ENCODE assay signal across 11 cellular contexts in the genomic region with DNA sequence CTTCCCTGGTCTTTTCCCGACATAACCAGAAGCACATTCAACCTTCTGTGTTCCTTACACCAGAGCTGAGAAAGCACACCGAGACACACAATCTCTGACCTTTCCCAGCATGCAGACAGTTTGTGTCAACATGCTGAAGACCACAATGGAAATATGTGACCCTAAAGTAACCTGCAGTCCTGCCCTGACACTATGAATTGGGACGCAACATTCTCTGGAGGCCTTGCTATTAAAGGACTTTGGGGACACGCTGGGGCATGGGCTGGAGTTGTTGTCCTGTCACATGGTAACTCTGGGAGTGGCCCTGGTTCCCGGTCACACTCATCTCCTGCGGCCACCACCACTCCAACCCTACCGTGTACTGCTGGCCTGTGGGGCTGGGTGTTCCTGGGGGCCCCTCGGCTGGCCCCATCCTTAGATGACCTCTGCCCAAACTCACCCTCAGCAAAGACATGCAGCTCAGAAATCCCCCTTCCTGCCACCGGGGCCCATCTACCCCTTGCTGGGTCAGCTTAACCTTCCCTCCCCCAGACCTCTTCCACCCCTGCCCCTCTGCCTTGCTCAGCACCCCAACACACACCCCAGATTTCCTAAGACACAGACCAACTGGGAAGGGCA. TPM values are rescaled to one million over a fixed set of nuclear protein-coding genes. Genes with fewer than 3 reads are reported as not detected.
DNase-seq lines count a peak whose midpoint lies in the region; ATAC-seq, FAIRE-seq and TF ChIP-seq lines count a peak whose summit lies in the region.
"Not testable (repeated sequence)": the region's sequence is repeated elsewhere in the genome, so short reads cannot be mapped to it uniquely, and the experiment has no call there.
"Had no signal": no experiment of that assay in that cellular context is flagged by ENCODE, and none has a peak within 500 bp of the region (broad histone marks: within the 10 kb centered on the region; RNA-seq: fewer than 3 reads in every experiment).

No MANE protein-coding gene starts in this region.

- H3K4me2 ChIP-seq in GM23338; osteoblast (ENCODE audit: insufficient read depth, low read length): not testable (repeated sequence)
- H3K4me2 ChIP-seq in HepG2 (ENCODE audit: low read depth, low read length) = peak overlapping the region; percentile 71

- not testable (repeated sequence) for H3K9me3 ChIP-seq in HepG2 (ENCODE audit: low read length); osteoblast (ENCODE audit: low read depth, low read length)

- POLR2A ChIA-PET in activated B cell treated with CpG ODN at 0.5 μM for 24 hours (lab: Charles Lee) (interaction anchor here (0.7 kb wide), 3 partner anchors 22 to 778 kb away, joined by 3 read pairs; no protein-coding TSS in a partner anchor), HepG2 (lab: Yijun Ruan, JAX) (interaction anchor here (1.8 kb wide), 1 partner anchor 25 kb away, joined by 5 read pairs; no protein-coding TSS in a partner anchor)

- not testable (repeated sequence) for TF ChIP-seq POLR2A in HepG2 (IDR thresholded peaks at IDR 0.05; ENCODE audit: insufficient read depth in 1 of 2, low read depth in 2 of 2, low read length in 2 of 2)

- not testable (repeated sequence) for H3K4me3 Mint-ChIP-seq in GM23338; activated B cell treated with CpG ODN at 0.5 μM for 24 hours; stimulated activated memory B cell treated with anti-CD40 and anti-IgM and Interleukin-4, amounts not matched to agents 10 μg/mL and 1 μg/mL and 100 μg/mL, for 72 hours

- peaks cover 19% of the 10 kb centered on the region for H3K4me1 ChIP-seq in GM23338 (ENCODE audit: insufficient read depth)
- peaks cover 87% of the 10 kb centered on the region for H3K4me1 ChIP-seq in HepG2 (ENCODE audit: insufficient read depth, low read length)
- H3K4me1 ChIP-seq in osteoblast (ENCODE audit: insufficient read depth, low read length) = not testable (repeated sequence)

- not testable (repeated sequence) for DNase-seq in GM23338 (ENCODE audit: low spot score); activated B cell treated with CpG ODN at 0.5 μM for 24 hours; activated naive CD4-positive, alpha-beta T cell treated with anti-CD3 and anti-CD28 coated beads, Interleukin-2, amount 50 U/mL, for 72 hours (ENCODE audit: low spot score in 2 of 2); Right ventricle myocardium inferior (ENCODE audit: missing footprints)
- peak; percentile 16 for DNase-seq in brain microvascular endothelial cell
- peak; percentile 85 for DNase-seq in HepG2 (ENCODE audit: low spot score)
- peak; percentile 68 for DNase-seq in osteoblast (ENCODE audit: insufficient read length, low spot score, missing footprints)

- 4% methylated on average over 5 of the region's 9 CpGs for WGBS in HepG2 (ENCODE audit: low lambda C conversion rate)

- BruUV-seq in HepG2 (replicated peaks; lab: Mats Ljungman, UMichigan) = not testable (repeated sequence)

- intact Hi-C loops in activated B cell treated with CpG ODN at 0.5 μM for 24 hours (cut with micrococcal nuclease); Right ventricle myocardium inferior (cut with DNase I): not testable (repeated sequence)
- intact Hi-C loops in HepG2 (cut with micrococcal nuclease; ENCODE audit: unreplicated experiment) = loop anchor here (10.0 kb wide), 1 partner anchor 100 kb away; no protein-coding TSS in a partner anchor

- not testable (repeated sequence) for H3K27ac ChIP-seq in GM23338 (ENCODE audit: low read depth); brain microvascular endothelial cell; osteoblast (ENCODE audit: low read depth, low read length)
- H3K27ac ChIP-seq in HepG2 (ENCODE audit: extremely low read length, insufficient read depth, low read length) = peak overlapping the region; percentile 67

- peak overlapping the region; percentile 46; the same call in 1 of the 2 replicates for H3K9ac ChIP-seq in HepG2 (ENCODE audit: insufficient read depth, low read depth, low read length)

- TF ChIP-seq EP300 in HepG2 (IDR thresholded peaks at IDR 0.05; ENCODE audit: low read depth in 2 of 2, low read length in 2 of 2) (peak in 1 of 2 experiments; percentile 51; a peak in 1 of 4 replicates), HepG2 (CRISPR knock-in tag; IDR thresholded peaks at IDR 0.05; ENCODE audit: borderline replicate concordance) (peak; percentile 38; the same call in 1 of the 2 replicates)

- H3K27ac Mint-ChIP-seq in GM23338 (peak overlapping the region; percentile 91), activated B cell treated with CpG ODN at 0.5 μM for 24 hours (peak overlapping the region; percentile 12)
- peak overlapping the region; percentile 22 to 66 for H3K27ac Mint-ChIP-seq in activated naive CD4-positive, alpha-beta T cell treated with anti-CD3 and anti-CD28 coated beads, Interleukin-2, amount 50 U/mL, for 72 hours
- H3K27ac Mint-ChIP-seq in stimulated activated memory B cell treated with anti-CD40 and anti-IgM and Interleukin-4, amounts not matched to agents 10 μg/mL and 1 μg/mL and 100 μg/mL, for 72 hours = peak overlapping the region; percentile 18

- H3K4me1 Mint-ChIP-seq in GM23338 (peaks cover 38% of the 10 kb centered on the region), activated B cell treated with CpG ODN at 0.5 μM for 24 hours (peaks cover 12% of the 10 kb centered on the region)
- peaks cover 29% of the 10 kb centered on the region for H3K4me1 Mint-ChIP-seq in stimulated activated memory B cell treated with anti-CD40 and anti-IgM and Interleukin-4, amounts not matched to agents 10 μg/mL and 1 μg/mL and 100 μg/mL, for 72 hours

- H4K20me1 ChIP-seq in GM23338 (replicated peaks; ENCODE audit: insufficient read depth); HepG2 (ENCODE audit: insufficient read depth, low read length): not testable (repeated sequence)
- H4K20me1 ChIP-seq in osteoblast (ENCODE audit: insufficient read depth, low read length) = peaks cover 18% of the 10 kb centered on the region

- not testable (repeated sequence) for H2AFZ ChIP-seq in GM23338; osteoblast (ENCODE audit: low read length)
- peak overlapping the region; percentile 6 for H2AFZ ChIP-seq in HepG2 (ENCODE audit: low read length)

- CTCF ChIA-PET in activated B cell treated with CpG ODN at 0.5 μM for 24 hours (lab: Charles Lee); HepG2 (lab: Yijun Ruan, JAX; ENCODE audit: low intra/inter-chr PET ratio, low total read pairs): not testable (repeated sequence)

- not testable (repeated sequence) for H3K27me3 ChIP-seq in GM23338 (ENCODE audit: insufficient read depth); brain microvascular endothelial cell (replicated peaks); HepG2 (ENCODE audit: control insufficient read depth in 1 of 2, insufficient read depth in 2 of 2, low read length in 2 of 2); osteoblast (ENCODE audit: insufficient read depth, low read length)

- H3F3A ChIP-seq in GM23338 (replicated peaks; ENCODE audit: low read depth) = not testable (repeated sequence)

- in situ Hi-C loops in brain microvascular endothelial cell (cut with HindIII; ENCODE audit: low pct_ligation_motif_present, low sequenced_read_pairs); HepG2 (cut with HindIII; ENCODE audit: extremely low pct_ligation_motif_present, low pct_unique_long_range_greater_than_20kb): not testable (repeated sequence)

- not testable (repeated sequence) for H3K36me3 ChIP-seq in GM23338 (ENCODE audit: insufficient read depth); brain microvascular endothelial cell (replicated peaks); HepG2 (replicated peaks in 1 of 2; ENCODE audit: control insufficient read depth in 1 of 2, insufficient read depth in 2 of 2, low read length in 2 of 2); osteoblast (ENCODE audit: insufficient read depth, low read length)

- not testable (repeated sequence) for TF ChIP-seq CTCF in GM23338 (conservative IDR thresholded peaks at IDR 0.05; ENCODE audit: low read depth in 2 of 2); activated B cell treated with CpG ODN at 0.5 μM for 24 hours (IDR thresholded peaks at IDR 0.05); brain microvascular endothelial cell (IDR thresholded peaks at IDR 0.05; ENCODE audit: low read depth, low read length, missing control alignments); HepG2 (CRISPR knock-in tag; IDR thresholded peaks at IDR 0.05); osteoblast (IDR thresholded peaks at IDR 0.05; ENCODE audit: extremely low read depth, low read depth, low read length)

- H3K9me3 Mint-ChIP-seq in GM23338; activated B cell treated with CpG ODN at 0.5 μM for 24 hours; activated naive CD4-positive, alpha-beta T cell treated with anti-CD3 and anti-CD28 coated beads, Interleukin-2, amount 50 U/mL, for 72 hours; stimulated activated memory B cell treated with anti-CD40 and anti-IgM and Interleukin-4, amounts not matched to agents 10 μg/mL and 1 μg/mL and 100 μg/mL, for 72 hours: not testable (repeated sequence)

- not testable (repeated sequence) for FAIRE-seq in HepG2 (lab: Jason Lieb, UNC)

- not testable (repeated sequence) for H3K9me2 ChIP-seq in GM23338 (ENCODE audit: insufficient read depth)

- not testable (repeated sequence) for H3K4me3 ChIP-seq in GM23338; brain microvascular endothelial cell (ENCODE audit: low read depth, low read length); osteoblast (ENCODE audit: insufficient read depth, low read length)
- peak overlapping the region in 1 of 3 experiments; percentile 50; a peak in 2 of 6 replicates for H3K4me3 ChIP-seq in HepG2 (replicated peaks in 1 of 3; ENCODE audit: insufficient read depth in 1 of 3, low read depth in 2 of 3, low read length in 3 of 3)

- not testable (repeated sequence) for H3K36me3 Mint-ChIP-seq in GM23338 (ENCODE audit: low read depth); activated B cell treated with CpG ODN at 0.5 μM for 24 hours (ENCODE audit: low read depth); activated naive CD4-positive, alpha-beta T cell treated with anti-CD3 and anti-CD28 coated beads, Interleukin-2, amount 50 U/mL, for 72 hours; stimulated activated memory B cell treated with anti-CD40 and anti-IgM and Interleukin-4, amounts not matched to agents 10 μg/mL and 1 μg/mL and 100 μg/mL, for 72 hours

- H3K27me3 Mint-ChIP-seq in GM23338 (ENCODE audit: insufficient read depth, low read depth, poor library complexity) = peaks cover 20% of the 10 kb centered on the region
- not testable (repeated sequence) for H3K27me3 Mint-ChIP-seq in activated B cell treated with CpG ODN at 0.5 μM for 24 hours; stimulated activated memory B cell treated with anti-CD40 and anti-IgM and Interleukin-4, amounts not matched to agents 10 μg/mL and 1 μg/mL and 100 μg/mL, for 72 hours

- ATAC-seq in GM23338; activated B cell treated with CpG ODN at 0.5 μM for 24 hours (ENCODE audit: low read depth); activated naive CD4-positive, alpha-beta T cell treated with anti-CD3 and anti-CD28 coated beads, Interleukin-2, amount 50 U/mL, for 72 hours; stimulated activated memory B cell treated with anti-CD40 and anti-IgM and Interleukin-4, amounts not matched to agents 10 μg/mL and 1 μg/mL and 100 μg/mL, for 72 hours: not testable (repeated sequence)
- ATAC-seq in Right ventricle myocardium inferior (peak; percentile 67), HepG2 (peak; percentile 58)

- H3K79me2 ChIP-seq in GM23338 (replicated peaks; ENCODE audit: insufficient read depth) (peaks cover 29% of the 10 kb centered on the region), HepG2 (ENCODE audit: insufficient read depth, low read length) (peaks cover 15% of the 10 kb centered on the region)
- H3K79me2 ChIP-seq in osteoblast (ENCODE audit: insufficient read depth, low read length) = not testable (repeated sequence)

- not testable (repeated sequence) for TF ChIP-seq RAD21 in HepG2 (CRISPR knock-in tag; IDR thresholded peaks at IDR 0.05)

RNA-seq across cellular contexts. Expression of a gene that starts 25.3 kb away (rescaled TPM):
- total RNA-seq in GM23338 (2014; rRNA removed; shearing (Covaris generic)) = not detected in 2 replicates
- polyA plus RNA-seq in GM23338 (2016; fragmentation: Nextera tagmentation; extraction: Ambion mirVana) (1.1 TPM in 1 of 2 replicates, not detected in the other), HepG2 (2011; rRNA removed) (not detected in 2 replicates)
- total RNA-seq in activated B cell treated with CpG ODN at 0.5 μM for 24 hours (17.1 and 20.0 TPM in 2 replicates), Right ventricle myocardium inferior (not detected), HepG2 (2016; rRNA removed; fragmentation: Illumina TruSeq; extraction: Trizol) (not detected in 2 replicates), osteoblast (not detected in 2 replicates)
- total RNA-seq in activated naive CD4-positive, alpha-beta T cell treated with anti-CD3 and anti-CD28 coated beads, Interleukin-2, amount 50 U/mL, for 72 hours = 10 to 100 TPM; 20.8 to 30.6 TPM
- not detected in 2 replicates for total RNA-seq in HepG2 (2016; cell fraction: cytosol; rRNA removed; fragmentation: Illumina TruSeq; extraction: Trizol; ENCODE audit: low read depth)
- total RNA-seq in HepG2 (2016; cell fraction: insoluble cytoplasmic fraction; rRNA removed; fragmentation: Illumina TruSeq; extraction: Trizol) = 0.06 TPM in 1 of 2 replicates, not detected in the other
- not detected in 2 replicates for total RNA-seq in HepG2 (2016; cell fraction: membrane; rRNA removed; fragmentation: Illumina TruSeq; extraction: Trizol)
- not detected in 2 replicates for total RNA-seq in HepG2 (2016; cell fraction: nucleus; rRNA removed; fragmentation: Illumina TruSeq; extraction: Trizol)
- polyA plus RNA-seq in HepG2 (2011; cell fraction: cytosol; rRNA removed) = not detected in 2 replicates
- not detected in 2 replicates for polyA plus RNA-seq in HepG2 (2011; cell fraction: nucleus; rRNA removed)
- 0.54 TPM in 1 of 2 replicates, not detected in the other for polyA plus RNA-seq in HepG2 (2012)
- polyA plus RNA-seq in HepG2 (2016; cell fraction: cytosol; fragmentation: Illumina TruSeq; extraction: Trizol; ENCODE audit: low read depth) = not detected in 2 replicates
- polyA plus RNA-seq in HepG2 (2016; cell fraction: insoluble cytoplasmic fraction; fragmentation: Illumina TruSeq; extraction: Trizol; ENCODE audit: low read depth) = not detected in 2 replicates
- polyA plus RNA-seq in HepG2 (2016; cell fraction: membrane; fragmentation: Illumina TruSeq; extraction: Trizol; ENCODE audit: low read depth) = not detected in 2 replicates
- not detected in 2 replicates for polyA plus RNA-seq in HepG2 (2016; cell fraction: nucleus; fragmentation: Illumina TruSeq; extraction: Trizol; ENCODE audit: insufficient read depth, low read depth)
- polyA minus RNA-seq in HepG2 (2011; rRNA and poly(A)+ RNA removed; ENCODE audit: low replicate concordance) = 1.5 TPM in 1 of 2 replicates, not detected in the other
- polyA minus RNA-seq in HepG2 (2011; cell fraction: cytosol; rRNA and poly(A)+ RNA removed) = not detected in 2 replicates
- polyA minus RNA-seq in HepG2 (2011; cell fraction: nucleus; rRNA and poly(A)+ RNA removed) = not detected in 2 replicates
- total RNA-seq: Calu3, MCF 10A, RPMI7951 had no signal

Comparison
In these comparisons a context has a peak if more than half of its experiments do, and no peak if none do; other contexts are left out.
1. H3K27ac Mint-ChIP-seq: peak in every context shown above with its lines; median percentile 91 in GM23338; 44 in activated naive CD4-positive, alpha-beta T cell treated with anti-CD3 and anti-CD28 coated beads, Interleukin-2, amount 50 U/mL, for 72 hours; 18 in stimulated activated memory B cell treated with anti-CD40 and anti-IgM and Interleukin-4, amounts not matched to agents 10 μg/mL and 1 μg/mL and 100 μg/mL, for 72 hours; 12 in activated B cell treated with CpG ODN at 0.5 μM for 24 hours.
2. RNA of a gene that starts 25.3 kb away (total RNA-seq): 20.8 to 30.6 TPM in activated naive CD4-positive, alpha-beta T cell treated with anti-CD3 and anti-CD28 coated beads, Interleukin-2, amount 50 U/mL, for 72 hours and 17.1 to 20.0 TPM in activated B cell treated with CpG ODN at 0.5 μM for 24 hours; not detected in GM23338, not detected in Right ventricle myocardium inferior (single experiment), 0.06 TPM in HepG2 and not detected in osteoblast; every median in the first group is over 10 times any median in the second.